1 cellular context compared by ENCODE assay signal in the genomic region with DNA sequence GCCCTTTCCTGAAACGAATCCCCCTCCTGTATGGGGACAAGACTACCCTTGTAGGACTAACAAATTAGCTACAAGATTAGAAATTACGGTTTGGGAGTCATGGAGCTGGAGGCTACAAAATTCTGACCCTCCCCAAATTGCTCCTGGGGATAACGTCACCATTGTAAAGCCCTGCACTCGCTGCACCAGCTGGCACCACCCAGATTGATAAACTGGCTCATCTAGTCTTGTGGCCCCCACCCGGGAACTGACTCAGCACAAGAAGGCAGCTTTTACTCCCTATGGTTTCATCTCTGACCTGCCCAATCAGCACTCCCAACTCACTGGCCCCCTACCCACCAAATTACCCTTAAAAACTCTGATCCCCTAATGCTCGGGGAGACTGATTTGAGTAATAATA.
TF ChIP-seq lines count a peak whose summit lies in the region.

No MANE protein-coding gene starts in this region.

TF ChIP-seq in HCT116, 20 proteins besides CTCF, POLR2A, EP300 and RAD21:
- no peak for TF ChIP-seq EZH2phosphoT487 (IDR thresholded peaks at IDR 0.05; ENCODE audit: borderline replicate concordance)
- no peak for TF ChIP-seq ZNF274 (IDR thresholded peaks at IDR 0.05; ENCODE audit: low read depth, low read length)
- TF ChIP-seq CEBPB (IDR thresholded peaks at IDR 0.05; ENCODE audit: low read depth) = no peak
- TF ChIP-seq SIN3A (IDR thresholded peaks at IDR 0.05; ENCODE audit: low read depth) = no peak
- TF ChIP-seq SRF (IDR thresholded peaks at IDR 0.05; ENCODE audit: low read depth) = no peak
- no peak for TF ChIP-seq EGR1 (IDR thresholded peaks at IDR 0.05; ENCODE audit: low read depth)
- TF ChIP-seq, protein P1, sequence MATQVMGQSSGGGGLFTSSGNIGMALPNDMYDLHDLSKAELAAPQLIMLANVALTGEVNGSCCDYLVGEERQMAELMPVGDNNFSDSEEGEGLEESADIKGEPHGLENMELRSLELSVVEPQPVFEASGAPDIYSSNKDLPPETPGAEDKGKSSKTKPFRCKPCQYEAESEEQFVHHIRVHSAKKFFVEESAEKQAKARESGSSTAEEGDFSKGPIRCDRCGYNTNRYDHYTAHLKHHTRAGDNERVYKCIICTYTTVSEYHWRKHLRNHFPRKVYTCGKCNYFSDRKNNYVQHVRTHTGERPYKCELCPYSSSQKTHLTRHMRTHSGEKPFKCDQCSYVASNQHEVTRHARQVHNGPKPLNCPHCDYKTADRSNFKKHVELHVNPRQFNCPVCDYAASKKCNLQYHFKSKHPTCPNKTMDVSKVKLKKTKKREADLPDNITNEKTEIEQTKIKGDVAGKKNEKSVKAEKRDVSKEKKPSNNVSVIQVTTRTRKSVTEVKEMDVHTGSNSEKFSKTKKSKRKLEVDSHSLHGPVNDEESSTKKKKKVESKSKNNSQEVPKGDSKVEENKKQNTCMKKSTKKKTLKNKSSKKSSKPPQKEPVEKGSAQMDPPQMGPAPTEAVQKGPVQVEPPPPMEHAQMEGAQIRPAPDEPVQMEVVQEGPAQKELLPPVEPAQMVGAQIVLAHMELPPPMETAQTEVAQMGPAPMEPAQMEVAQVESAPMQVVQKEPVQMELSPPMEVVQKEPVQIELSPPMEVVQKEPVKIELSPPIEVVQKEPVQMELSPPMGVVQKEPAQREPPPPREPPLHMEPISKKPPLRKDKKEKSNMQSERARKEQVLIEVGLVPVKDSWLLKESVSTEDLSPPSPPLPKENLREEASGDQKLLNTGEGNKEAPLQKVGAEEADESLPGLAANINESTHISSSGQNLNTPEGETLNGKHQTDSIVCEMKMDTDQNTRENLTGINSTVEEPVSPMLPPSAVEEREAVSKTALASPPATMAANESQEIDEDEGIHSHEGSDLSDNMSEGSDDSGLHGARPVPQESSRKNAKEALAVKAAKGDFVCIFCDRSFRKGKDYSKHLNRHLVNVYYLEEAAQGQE (IDR thresholded peaks at IDR 0.05; ENCODE audit: low read depth) = no peak
- no peak for TF ChIP-seq POLR2AphosphoS5 (IDR thresholded peaks at IDR 0.05; ENCODE audit: low read depth, low read length)
- no peak for TF ChIP-seq YY1 (IDR thresholded peaks at IDR 0.05; ENCODE audit: extremely low read depth, insufficient replicate concordance, low read depth, low read length)
- TF ChIP-seq TCF7L2 (IDR thresholded peaks at IDR 0.05; ENCODE audit: borderline replicate concordance, extremely low read depth, insufficient read depth, insufficient read length) = no peak
- TF ChIP-seq FOSL1 (IDR thresholded peaks at IDR 0.05; ENCODE audit: low read depth) = no peak
- TF ChIP-seq SP1 (IDR thresholded peaks at IDR 0.05; ENCODE audit: low read depth) = no peak
- no peak for TF ChIP-seq CBX3 (IDR thresholded peaks at IDR 0.05; ENCODE audit: low read depth)
- no peak for TF ChIP-seq JUND (IDR thresholded peaks at IDR 0.05)
- no peak for TF ChIP-seq ATF3 (IDR thresholded peaks at IDR 0.05)
- TF ChIP-seq EZH2 (IDR thresholded peaks at IDR 0.05) = no peak
- no peak for TF ChIP-seq ZFX (IDR thresholded peaks at IDR 0.05)
